Comparison of ENCODE assay signal across 19 cellular contexts in genomic region chr14:46405095-46405494, GRCh38.
A peak's percentile ranks its signal among the peaks of the same experiment; 100 is the strongest.
DNase-seq lines count a peak whose midpoint lies in the region; ATAC-seq and TF ChIP-seq lines count a peak whose summit lies in the region.
"Had no signal": no experiment of that assay in that cellular context is flagged by ENCODE, and none has a peak within 500 bp of the region (broad histone marks: within the 10 kb centered on the region; RNA-seq: fewer than 3 reads in every experiment).

No MANE protein-coding gene starts in this region.

- no peaks in the 10 kb centered on the region for H3K4me1 ChIP-seq in PC-3 (ENCODE audit: insufficient read depth, low read length)
- H3K4me1 ChIP-seq in subcutaneous abdominal adipose tissue (ENCODE audit: control insufficient read depth in 5 of 5, insufficient read depth in 5 of 5, low read length in 5 of 5): peaks cover 0 to 19% (median 4%) of the 10 kb centered on the region in 5 donors

- BruUV-seq in PC-3 (replicated peaks; lab: Mats Ljungman, UMichigan): no TSS peak

- no peak overlapping the region for H3K4me2 ChIP-seq in PC-3 (ENCODE audit: low read length)

- H3K9me2 ChIP-seq in PC-3 (replicated peaks; ENCODE audit: low read length): no peaks in the 10 kb centered on the region

- H3K27me3 ChIP-seq in PC-3 (ENCODE audit: low read length) (no peaks in the 10 kb centered on the region), subcutaneous abdominal adipose tissue (ENCODE audit: control insufficient read depth in 5 of 5, insufficient read depth in 4 of 5, low read length in 5 of 5) (no peaks in the 10 kb centered on the region)

- H3K36me3 ChIP-seq in PC-3 (ENCODE audit: low read depth, low read length) (no peaks in the 10 kb centered on the region), subcutaneous abdominal adipose tissue (ENCODE audit: control insufficient read depth in 5 of 5, insufficient read depth in 5 of 5, low read length in 5 of 5) (no peaks in the 10 kb centered on the region)

- no peak for TF ChIP-seq CTCF in PC-3 (conservative IDR thresholded peaks at IDR 0.05; ENCODE audit: low read depth, low read length)
- TF ChIP-seq CTCF in foreskin fibroblast (IDR thresholded peaks at IDR 0.05; ENCODE audit: low read depth, low read length): no peak

- H4K20me1 ChIP-seq in PC-3 (ENCODE audit: low read length): no peaks in the 10 kb centered on the region

- CTCF ChIA-PET in PC-3 (lab: Charles Lee): no interaction called here

- H3K9me3 ChIP-seq in PC-3 (ENCODE audit: low read length) (no peaks in the 10 kb centered on the region), subcutaneous abdominal adipose tissue (ENCODE audit: control insufficient read depth in 5 of 5, low read length in 5 of 5) (no peaks in the 10 kb centered on the region)

- no peak for ATAC-seq in PC-3
- ATAC-seq: Right ventricle myocardium inferior had no signal

- intact Hi-C loops in PC-3 (cut with micrococcal nuclease): no loop called here

- POLR2A ChIA-PET in PC-3 (lab: Charles Lee; ENCODE audit: unreplicated experiment): no interaction called here

- no peak overlapping the region for H3K9ac ChIP-seq in PC-3 (ENCODE audit: low read length)
- H3K9ac ChIP-seq in subcutaneous abdominal adipose tissue (ENCODE audit: low read length in 5 of 5): peak overlapping the region in 1 of 5 donors; percentile 40

- H3K27ac ChIP-seq in PC-3 (ENCODE audit: low read length) (no peak overlapping the region), subcutaneous abdominal adipose tissue (ENCODE audit: low read depth, low read length) (peak overlapping the region; percentile 35)
- H3K27ac ChIP-seq: 22Rv1 had no signal

- H3K4me3 ChIP-seq in PC-3 (ENCODE audit: low read length) (no peak overlapping the region), subcutaneous abdominal adipose tissue (ENCODE audit: low read depth in 1 of 5, low read length in 5 of 5) (no peak overlapping the region), foreskin fibroblast (ENCODE audit: low read depth in 1 of 2, low read length in 2 of 2) (no peak overlapping the region)

- no peak overlapping the region for H2AFZ ChIP-seq in PC-3 (ENCODE audit: low read length)

- H3F3A ChIP-seq in PC-3 (ENCODE audit: low read length, unreplicated experiment): no peaks in the 10 kb centered on the region

- DNase-seq in NCI-H2081 (lab: John Stamatoyannopoulos, UW) (peak; percentile 6 to 23), NCI-H2081 treated with DMSO at 0.1 percent for 48 hours (lab: John Stamatoyannopoulos, UW) (no peak), PC-3 (peak; percentile 4), iPS-NIHi11 (ENCODE audit: low spot score) (peak; percentile 4), islet precursor cell (no peak), KG1 (lab: John Stamatoyannopoulos, UW) (no peak), foreskin fibroblast (no peak)
- DNase-seq: activated CD8-positive, alpha-beta memory T cell treated with anti-CD3 and anti-CD28 coated beads, Interleukin-2, amount 50 U/mL, for 48 hours; activated naive CD4-positive, alpha-beta T cell treated with anti-CD3 and anti-CD28 coated beads for 36 hours; C1 segment of cervical spinal cord; IMR-90; midbrain; NCI-H2171 treated with DMSO at 0.1 percent for 48 hours; nucleus accumbens; stimulated activated CD4-positive, alpha-beta T cell treated with anti-CD3 and anti-CD28 coated beads, Interleukin-4, amount 100 ng/mL, for 1 hour; stimulated activated CD8-positive, alpha-beta memory T cell treated with anti-CD3 and anti-CD28 coated beads, Interleukin-4, amount 100 ng/mL, for 48 hours had no signal

- H3K79me2 ChIP-seq in PC-3 (ENCODE audit: low read length): no peaks in the 10 kb centered on the region

Comparison
In these comparisons a context has a peak if more than half of its experiments do, and no peak if none do; other contexts are left out.
1. DNase-seq: peak in NCI-H2081 (2 of 2), PC-3 (single experiment) and iPS-NIHi11 (single experiment); none in NCI-H2081 treated with DMSO at 0.1 percent for 48 hours (single experiment), islet precursor cell (single experiment), KG1 (single experiment) and foreskin fibroblast (0 of 2).